Comparison of ENCODE assay signal across 18 cellular contexts in the genomic region with DNA sequence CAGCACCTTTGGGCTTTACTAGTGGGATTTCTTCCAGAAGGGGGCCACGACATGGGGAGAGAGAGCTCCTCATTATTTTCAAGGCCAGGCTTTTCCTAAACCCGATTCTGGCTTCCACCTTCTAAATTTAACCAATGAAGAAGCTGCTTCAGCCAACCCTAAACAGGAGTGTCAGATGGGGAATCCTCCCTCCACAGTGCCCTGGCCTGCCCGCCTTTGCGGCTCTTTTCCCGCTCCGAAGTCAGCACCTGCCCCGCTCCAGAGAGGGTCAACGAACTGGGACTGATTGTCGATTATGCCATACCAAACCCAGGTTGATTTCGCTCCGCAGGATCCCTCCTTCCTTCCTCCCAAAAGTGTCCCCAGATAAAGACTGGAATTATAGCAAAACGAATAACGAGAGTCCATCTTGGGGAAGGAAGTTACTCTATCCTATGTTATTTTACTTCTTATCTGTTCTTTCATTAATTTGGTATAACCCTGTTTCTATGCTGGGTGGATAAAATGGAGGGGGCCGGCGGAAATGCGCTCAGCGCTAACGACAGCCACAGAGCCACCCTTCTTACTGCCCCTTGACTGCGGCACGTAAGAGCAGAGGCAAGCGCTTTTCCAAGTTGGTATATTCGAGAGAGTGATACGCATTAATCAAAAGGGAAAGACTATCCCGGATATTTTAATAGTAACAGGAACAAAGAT. TPM values are rescaled to one million over a fixed set of nuclear protein-coding genes. Genes with fewer than 3 reads are reported as not detected.
DNase-seq lines count a peak whose midpoint lies in the region; ATAC-seq, FAIRE-seq and TF ChIP-seq lines count a peak whose summit lies in the region.
"Had no signal": no experiment of that assay in that cellular context is flagged by ENCODE, and none has a peak within 500 bp of the region (broad histone marks: within the 10 kb centered on the region; RNA-seq: fewer than 3 reads in every experiment).

No MANE protein-coding gene starts in this region.

- H3K4me1 ChIP-seq in endothelial cell of umbilical vein (ENCODE audit: control insufficient read depth, extremely low read depth, insufficient read depth, low read length) (peaks cover 6% of the 10 kb centered on the region), ascending aorta (peaks cover 7 to 8% of the 10 kb centered on the region in 2 donors)

- CTCF ChIA-PET in activated CD4-positive, alpha-beta T cell treated with anti-CD3 and anti-CD28 coated beads, Interleukin-2, amount 10 ng/mL, durations not matched to agents 7 days and 5 days (lab: Charles Lee): interaction anchor here (0.8 to 1.1 kb wide), 2 partner anchors 12 to 14 kb away, joined by 3 read pairs; a partner anchor contains a TSS
- CTCF ChIA-PET in endothelial cell of umbilical vein (lab: Charles Lee): interaction anchor here (0.7 to 2.0 kb wide), 5 partner anchors 10 to 339 kb away, joined by 3 to 6 read pairs (median 3); no protein-coding TSS in a partner anchor

- peaks cover 91% of the 10 kb centered on the region for H3K27me3 Mint-ChIP-seq in activated CD4-positive, alpha-beta T cell treated with anti-CD3 and anti-CD28 coated beads, Interleukin-2, amount 10 ng/mL, durations not matched to agents 7 days and 5 days

- no peak for TF ChIP-seq POLR2A in endothelial cell of umbilical vein (IDR thresholded peaks at IDR 0.05; ENCODE audit: low read depth, low read length)

- H3K4me1 Mint-ChIP-seq in activated CD4-positive, alpha-beta T cell treated with anti-CD3 and anti-CD28 coated beads, Interleukin-2, amount 10 ng/mL, durations not matched to agents 7 days and 5 days: peaks cover 12% of the 10 kb centered on the region

- no peaks in the 10 kb centered on the region for H3K9me1 ChIP-seq in endothelial cell of umbilical vein (replicated peaks; ENCODE audit: control insufficient read depth, extremely low read depth, insufficient read depth, low read length)

- no peak overlapping the region for H2AFZ ChIP-seq in endothelial cell of umbilical vein (ENCODE audit: low read depth, low read length)

- H3K27ac ChIP-seq in endothelial cell of umbilical vein (ENCODE audit: insufficient read depth, low read depth, low read length): no peak overlapping the region
- no peak overlapping the region for H3K27ac ChIP-seq in ascending aorta
- H3K27ac ChIP-seq: lower lobe of right lung, neutrophil had no signal

- H4K20me1 ChIP-seq in endothelial cell of umbilical vein (replicated peaks; ENCODE audit: control insufficient read depth, extremely low read depth, insufficient read depth, low read length): no peaks in the 10 kb centered on the region

- no peak overlapping the region for H3K4me2 ChIP-seq in endothelial cell of umbilical vein (ENCODE audit: insufficient read depth, low read length)
- H3K4me2 ChIP-seq: SK-N-SH had no signal

- POLR2A ChIA-PET in activated CD4-positive, alpha-beta T cell treated with anti-CD3 and anti-CD28 coated beads, Interleukin-2, amount 10 ng/mL, durations not matched to agents 7 days and 5 days (lab: Charles Lee): no interaction called here
- POLR2A ChIA-PET in endothelial cell of umbilical vein (lab: Charles Lee): interaction anchor here (1.2 kb wide), 1 partner anchor 15 kb away, joined by 3 read pairs; a partner anchor contains a TSS

- FAIRE-seq in endothelial cell of umbilical vein (lab: Jason Lieb, UNC): no peak
- FAIRE-seq: A204.1 had no signal

- H3K4me3 Mint-ChIP-seq in activated CD4-positive, alpha-beta T cell treated with anti-CD3 and anti-CD28 coated beads, Interleukin-2, amount 10 ng/mL, durations not matched to agents 7 days and 5 days: peak overlapping the region; percentile 26
- H3K4me3 Mint-ChIP-seq: CD8-positive, alpha-beta T cell had no signal

- H3K27me3 ChIP-seq in endothelial cell of umbilical vein (ENCODE audit: control insufficient read depth in 2 of 2, insufficient read depth in 2 of 2, low read length in 2 of 2) (peaks cover 73 to 99% of the 10 kb centered on the region in 2 experiments), ascending aorta (peaks cover 21% of the 10 kb centered on the region)

- intact Hi-C loops in endothelial cell of umbilical vein (cut with micrococcal nuclease) (loop anchor here (5.0 kb wide), 1 partner anchor 442 kb away; no protein-coding TSS in a partner anchor), ascending aorta (cut with DNase I) (loop anchor here (2.0 kb wide), 1 partner anchor 15 kb away; a partner anchor contains a TSS)

- peak; percentile 13 for ATAC-seq in HG03354 (IDR thresholded peaks at IDR 0.05; ENCODE audit: poor library complexity, severe bottlenecking, unreplicated experiment)
- ATAC-seq in HG02642 (IDR thresholded peaks at IDR 0.05; ENCODE audit: poor library complexity, unreplicated experiment): no peak
- ATAC-seq: CD8-positive, alpha-beta T cell; HCT116; lower lobe of right lung had no signal

- peaks cover 2% of the 10 kb centered on the region for H3K9me3 Mint-ChIP-seq in activated CD4-positive, alpha-beta T cell treated with anti-CD3 and anti-CD28 coated beads, Interleukin-2, amount 10 ng/mL, durations not matched to agents 7 days and 5 days

- TF ChIP-seq CTCF in endothelial cell of umbilical vein (IDR thresholded peaks at IDR 0.05; ENCODE audit: extremely low read depth in 1 of 2, insufficient read depth in 1 of 2, low read depth in 1 of 2, low read length in 2 of 2) (no peak), ascending aorta (IDR thresholded peaks at IDR 0.05) (no peak)

- H3K79me2 ChIP-seq in endothelial cell of umbilical vein (ENCODE audit: control insufficient read depth, insufficient read depth, low read length): no peaks in the 10 kb centered on the region

- H3K36me3 Mint-ChIP-seq in activated CD4-positive, alpha-beta T cell treated with anti-CD3 and anti-CD28 coated beads, Interleukin-2, amount 10 ng/mL, durations not matched to agents 7 days and 5 days (ENCODE audit: low read depth): peaks cover 2% of the 10 kb centered on the region

- dilution Hi-C loops in endothelial cell of umbilical vein (cut with MboI; ENCODE audit: extremely low pct_ligation_motif_present, low sequenced_read_pairs): no loop called here

- no peaks in the 10 kb centered on the region for H3K36me3 ChIP-seq in endothelial cell of umbilical vein (ENCODE audit: control insufficient read depth in 2 of 2, extremely low read depth in 1 of 2, insufficient read depth in 2 of 2, low read length in 2 of 2)
- H3K36me3 ChIP-seq in ascending aorta: no peaks in the 10 kb centered on the region
- H3K36me3 ChIP-seq: lower lobe of right lung, neutrophil had no signal

- DNase-seq in activated CD4-positive, alpha-beta T cell treated with anti-CD3 and anti-CD28 coated beads, Interleukin-2, amount 10 ng/mL, durations not matched to agents 7 days and 5 days: no peak
- no peak for DNase-seq in activated CD4-positive, alpha-beta T cell treated with anti-CD3 and anti-CD28 coated beads for 4 hours
- DNase-seq in endothelial cell of umbilical vein (ENCODE audit: low read depth, low spot score) (peak; percentile 30), retina (peak; percentile 77), GM19238 (ENCODE audit: insufficient read length, low spot score) (no peak), ascending aorta (ENCODE audit: low spot score in 2 of 2) (no peak)
- DNase-seq: activated effector memory CD4-positive, alpha-beta T cell treated with Interleukin-2 at 50 U/mL for 16 hours; CD8-positive, alpha-beta T cell; lower lobe of right lung; NCI-H1694 treated with DMSO at 0.1 percent for 48 hours; SK-N-SH; stimulated activated CD4-positive, alpha-beta T cell treated with anti-CD3 and anti-CD28 coated beads, Interleukin-4, amount 100 ng/mL, for 1 hour had no signal

- H3K4me3 ChIP-seq in endothelial cell of umbilical vein (replicated peaks in 1 of 3; ENCODE audit: insufficient read depth in 1 of 3, low read depth in 1 of 3, low read length in 3 of 3) (no peak overlapping the region), ascending aorta (no peak overlapping the region)
- H3K4me3 ChIP-seq: lower lobe of right lung had no signal

- no TSS peak for BruUV-seq in endothelial cell of umbilical vein (replicated peaks; lab: Mats Ljungman, UMichigan)

- H3K27ac Mint-ChIP-seq in activated CD4-positive, alpha-beta T cell treated with anti-CD3 and anti-CD28 coated beads, Interleukin-2, amount 10 ng/mL, durations not matched to agents 7 days and 5 days: peak overlapping the region; percentile 25
- H3K27ac Mint-ChIP-seq: CD8-positive, alpha-beta T cell had no signal

- H3K9me3 ChIP-seq in endothelial cell of umbilical vein (replicated peaks; ENCODE audit: control insufficient read depth, insufficient read depth, low read length) (no peaks in the 10 kb centered on the region), ascending aorta (no peaks in the 10 kb centered on the region)
- H3K9me3 ChIP-seq: lower lobe of right lung, neutrophil, SK-N-SH had no signal

- no peak overlapping the region for H3K9ac ChIP-seq in endothelial cell of umbilical vein (replicated peaks; ENCODE audit: extremely low read depth, insufficient read depth, low read length)
- H3K9ac ChIP-seq: SK-N-SH had no signal

TF ChIP-seq in endothelial cell of umbilical vein, 7 proteins besides CTCF, POLR2A, EP300 and RAD21 (continues in another document):
- no peak for TF ChIP-seq FOS (IDR thresholded peaks at IDR 0.05; ENCODE audit: borderline replicate concordance, insufficient read depth, low read length)

RNA-seq across cellular contexts. Expression of a gene that starts 10.8 kb away (rescaled TPM):
- not detected for total RNA-seq in activated CD4-positive, alpha-beta T cell treated with anti-CD3 and anti-CD28 coated beads, Interleukin-2, amount 10 ng/mL, durations not matched to agents 7 days and 5 days
- total RNA-seq in endothelial cell of umbilical vein (not detected in 2 replicates), ascending aorta (not detected)
- not detected in 2 replicates for polyA plus RNA-seq in endothelial cell of umbilical vein
- not detected in 2 replicates for polyA plus RNA-seq in endothelial cell of umbilical vein (2011; cell fraction: cytosol; rRNA removed)
- not detected in 2 replicates for polyA plus RNA-seq in endothelial cell of umbilical vein (2011; cell fraction: nucleus; rRNA removed)
- 0.05 TPM in 1 of 2 replicates, not detected in the other for polyA plus RNA-seq in endothelial cell of umbilical vein (2012)
- polyA minus RNA-seq in endothelial cell of umbilical vein: 0.32 TPM in 1 of 2 replicates, not detected in the other
- not detected for polyA minus RNA-seq in endothelial cell of umbilical vein (2011; cell fraction: cytosol; rRNA and poly(A)+ RNA removed)
- polyA minus RNA-seq in endothelial cell of umbilical vein (2011; cell fraction: nucleus; rRNA and poly(A)+ RNA removed): not detected in 2 replicates
- total RNA-seq: activated CD8-positive, alpha-beta memory T cell treated with anti-CD3 and anti-CD28 coated beads for 36 hours; CD8-positive, alpha-beta T cell had no signal

RNA-seq across cellular contexts. Expression of a gene that starts 14.4 kb away (rescaled TPM):
- 10 to 100 TPM; 41.3 to 46.1 TPM for total RNA-seq in activated CD4-positive, alpha-beta T cell treated with anti-CD3 and anti-CD28 coated beads, Interleukin-2, amount 10 ng/mL, durations not matched to agents 7 days and 5 days
- total RNA-seq in endothelial cell of umbilical vein (24.8 and 25.4 TPM in 2 replicates), ascending aorta (28.0 TPM)
- 1.2 and 1.8 TPM in 2 replicates for polyA plus RNA-seq in endothelial cell of umbilical vein
- polyA plus RNA-seq in endothelial cell of umbilical vein (2011; cell fraction: cytosol; rRNA removed): 3.1 and 4.1 TPM in 2 replicates
- 6.4 and 10.1 TPM in 2 replicates for polyA plus RNA-seq in endothelial cell of umbilical vein (2011; cell fraction: nucleus; rRNA removed)
- polyA plus RNA-seq in endothelial cell of umbilical vein (2012): 16.1 and 18.0 TPM in 2 replicates
- polyA minus RNA-seq in endothelial cell of umbilical vein: 6.5 and 7.8 TPM in 2 replicates
- polyA minus RNA-seq in endothelial cell of umbilical vein (2011; cell fraction: cytosol; rRNA and poly(A)+ RNA removed): 16.3 TPM
- 32.5 and 35.6 TPM in 2 replicates for polyA minus RNA-seq in endothelial cell of umbilical vein (2011; cell fraction: nucleus; rRNA and poly(A)+ RNA removed)

Comparison
In these comparisons a context has a peak if more than half of its experiments do, and no peak if none do; other contexts are left out.
1. DNase-seq: peak in endothelial cell of umbilical vein (single experiment) and retina (single experiment); none in activated CD4-positive, alpha-beta T cell treated with anti-CD3 and anti-CD28 coated beads, Interleukin-2, amount 10 ng/mL, durations not matched to agents 7 days and 5 days (single experiment), activated CD4-positive, alpha-beta T cell treated with anti-CD3 and anti-CD28 coated beads for 4 hours (0 of 2), GM19238 (single experiment) and ascending aorta (0 of 2).